In genomic region chr20:39289316-39289715, GRCh38 we compare ENCODE assay signal across 11 cellular contexts.
DNase-seq lines count a peak whose midpoint lies in the region; ATAC-seq and TF ChIP-seq lines count a peak whose summit lies in the region.
"Had no signal": no experiment of that assay in that cellular context is flagged by ENCODE, and none has a peak within 500 bp of the region (broad histone marks: within the 10 kb centered on the region; RNA-seq: fewer than 3 reads in every experiment).

No MANE protein-coding gene starts in this region.

- no peaks in the 10 kb centered on the region for H3K4me1 ChIP-seq in mesendoderm (ENCODE audit: control insufficient read depth, low read depth, low read length)
- H3K4me1 ChIP-seq: gastrocnemius medialis had no signal

- H3K36me3 Mint-ChIP-seq in WTC11 = peaks cover 31% of the 10 kb centered on the region

- H3K4me1 Mint-ChIP-seq in WTC11 = peaks cover 62% of the 10 kb centered on the region
- H3K4me1 Mint-ChIP-seq: central memory CD8-positive, alpha-beta T cell had no signal

- H3K4me2 ChIP-seq in mesendoderm (ENCODE audit: low read length) = no peak overlapping the region

- H3K27ac ChIP-seq in mesendoderm (ENCODE audit: low read depth, low read length) = no peak overlapping the region
- H3K27ac ChIP-seq: gastrocnemius medialis had no signal

- H3K27me3 ChIP-seq in mesendoderm (ENCODE audit: insufficient read depth, low read length, poor library complexity) = no peaks in the 10 kb centered on the region
- H3K27me3 ChIP-seq: gastrocnemius medialis had no signal

- no peaks in the 10 kb centered on the region for H3K36me3 ChIP-seq in mesendoderm (ENCODE audit: control insufficient read depth, insufficient read depth, low read length)
- H3K36me3 ChIP-seq: gastrocnemius medialis had no signal

- no peak overlapping the region for H3K23ac ChIP-seq in mesendoderm (ENCODE audit: low read length)

- POLR2A ChIA-PET in WTC11 (lab: Charles Lee) = no interaction called here

- H3K4me3 ChIP-seq in mesendoderm (ENCODE audit: low read length) = no peak overlapping the region
- H3K4me3 ChIP-seq: gastrocnemius medialis had no signal

- H3K9me3 Mint-ChIP-seq in WTC11 = peaks cover 36% of the 10 kb centered on the region
- H3K9me3 Mint-ChIP-seq: central memory CD8-positive, alpha-beta T cell had no signal

- H2BK5ac ChIP-seq in mesendoderm (ENCODE audit: low read length) = no peak overlapping the region

- no peaks in the 10 kb centered on the region for H3K79me1 ChIP-seq in mesendoderm (ENCODE audit: low read length)

- H3K9ac ChIP-seq in mesendoderm (ENCODE audit: low read length) = no peak overlapping the region

- no peak overlapping the region for H2AK5ac ChIP-seq in mesendoderm (ENCODE audit: low read length)

- peaks cover 19% of the 10 kb centered on the region for H3K27me3 Mint-ChIP-seq in WTC11 (ENCODE audit: low read depth)

- DNase-seq in GM10266 (ENCODE audit: extremely low spot score) (peak; percentile 34), HT-29 (ENCODE audit: low spot score) (peak; percentile 56), WTC11 (ENCODE audit: low spot score) (peak; percentile 47), mesendoderm (peak; percentile 69), EL (no peak), OCI-M2 (lab: John Stamatoyannopoulos, UW; ENCODE audit: unreplicated experiment) (no peak)
- DNase-seq: activated T-cell treated with anti-CD3 and anti-CD28 coated beads, Interleukin-2, amount 50 U/mL, for 4 hours; gastrocnemius medialis; NCI-H146 had no signal

- CTCF ChIA-PET in WTC11 (lab: Charles Lee) = interaction anchor here (0.6 to 4.2 kb wide), 15 partner anchors 10 to 584 kb away, joined by 3 to 34 read pairs (median 5); no protein-coding TSS in a partner anchor

- H3K27ac Mint-ChIP-seq in WTC11 = 0 out of 2 replicates have a peak overlapping the region, but pooled peaks have one; percentile 3

- no peak overlapping the region for H3K56ac ChIP-seq in mesendoderm (ENCODE audit: low read length)

- ATAC-seq in WTC11 (peak; percentile 81), GM19351 (IDR thresholded peaks at IDR 0.05; ENCODE audit: unreplicated experiment) (no peak)
- ATAC-seq: activated T-cell treated with anti-CD3 and anti-CD28 coated beads, Interleukin-2, amount 50 U/mL, for 4 hours; gastrocnemius medialis had no signal

- TF ChIP-seq CTCF in GM10266 (IDR thresholded peaks at IDR 0.05; ENCODE audit: control insufficient read depth, insufficient read depth, low read depth, missing control alignments) (peak; percentile 52), WTC11 (IDR thresholded peaks at IDR 0.05) (peak; percentile 38; the same call in 1 of the 2 replicates)

- H3K4ac ChIP-seq in mesendoderm (ENCODE audit: low read depth, low read length) = no peak overlapping the region

- H3K18ac ChIP-seq in mesendoderm (ENCODE audit: low read length) = no peak overlapping the region

- no peak overlapping the region for H2BK120ac ChIP-seq in mesendoderm (ENCODE audit: low read depth, low read length)

- no peaks in the 10 kb centered on the region for H3K79me2 ChIP-seq in mesendoderm (ENCODE audit: control insufficient read depth, insufficient read depth, low read length)

- WGBS in mesendoderm (ENCODE audit: extremely low coverage, insufficient coverage, low lambda C conversion rate) = no CpG with 5 or more reads among the region's 2 CpGs

- H4K5ac ChIP-seq in mesendoderm (ENCODE audit: low read length) = no peak overlapping the region

- no peak overlapping the region for H4K8ac ChIP-seq in mesendoderm (ENCODE audit: low read depth, low read length)

- no peak overlapping the region for H2BK15ac ChIP-seq in mesendoderm (replicated peaks; ENCODE audit: low read depth)

- no peak overlapping the region for H3K4me3 Mint-ChIP-seq in WTC11
- H3K4me3 Mint-ChIP-seq: activated T-cell treated with anti-CD3 and anti-CD28 coated beads, Interleukin-2, amount 50 U/mL, for 4 hours; central memory CD8-positive, alpha-beta T cell had no signal

TF ChIP-seq in WTC11, 78 proteins besides CTCF, POLR2A, EP300 and RAD21:
- TF ChIP-seq ZBTB21 (CRISPR knock-in tag; IDR thresholded peaks at IDR 0.05; ENCODE audit: borderline replicate concordance) = no peak
- TF ChIP-seq NR2C2 (CRISPR knock-in tag; IDR thresholded peaks at IDR 0.05) = no peak
- TF ChIP-seq PRRX2 (CRISPR knock-in tag; IDR thresholded peaks at IDR 0.05) = 0 out of 2 replicates have a peak, but pooled peaks have one; percentile 42

Comparison
In these comparisons a context has a peak if more than half of its experiments do, and no peak if none do; other contexts are left out.
1. DNase-seq: peak in GM10266 (single experiment), HT-29 (single experiment), WTC11 (single experiment) and mesendoderm (single experiment); none in EL (single experiment) and OCI-M2 (single experiment).